ENCODE assay signal across 24 cellular contexts in genomic region chr18:63097198-63097597, GRCh38.
DNase-seq lines count a peak whose midpoint lies in the region; ATAC-seq and TF ChIP-seq lines count a peak whose summit lies in the region.
"Had no signal": no experiment of that assay in that cellular context is flagged by ENCODE, and none has a peak within 500 bp of the region (broad histone marks: within the 10 kb centered on the region; RNA-seq: fewer than 3 reads in every experiment).

No MANE protein-coding gene starts in this region.

- peaks cover 57 to 60% of the 10 kb centered on the region in 2 donors for H3K4me1 Mint-ChIP-seq in natural killer cell

- no peaks in the 10 kb centered on the region for H3K27me3 ChIP-seq in A673 (replicated peaks; ENCODE audit: insufficient read depth, low read depth, low read length, poor library complexity)
- H3K27me3 ChIP-seq in BLaER1 treated with 17β-estradiol and CSF1 and Interleukin-3, amounts not matched to agents 10 nM and 100 nM = peaks cover 0 to 19% (median 0%) of the 10 kb centered on the region in 11 experiments; a peak in 4 of 22 replicates
- no peaks in the 10 kb centered on the region for H3K27me3 ChIP-seq in Loucy (ENCODE audit: insufficient read depth, low read length, poor library complexity, severe bottlenecking)
- H3K27me3 ChIP-seq: breast epithelium, ovary, SJCRH30, vagina had no signal

- H3K9me3 ChIP-seq in A673 (ENCODE audit: low read depth, low read length, poor library complexity, severe bottlenecking) = no peaks in the 10 kb centered on the region
- H3K9me3 ChIP-seq in BLaER1 treated with 17β-estradiol and CSF1 and Interleukin-3, amounts not matched to agents 10 nM and 100 nM (replicated peaks in 1 of 11) = peaks cover 0 to 40% (median 29%) of the 10 kb centered on the region in 11 experiments; a peak in 18 of 22 replicates
- H3K9me3 ChIP-seq in Loucy (ENCODE audit: insufficient read depth, low read depth, low read length) = no peaks in the 10 kb centered on the region
- H3K9me3 ChIP-seq: breast epithelium, ovary, SJCRH30, vagina had no signal

- DNase-seq in A673 (ENCODE audit: low spot score) (peak; percentile 49), natural killer cell (no peak), NCI-H1092 treated with DMSO at 0.1 percent for 48 hours (lab: John Stamatoyannopoulos, UW) (no peak), HuH-7.5 (ENCODE audit: low spot score) (no peak)
- DNase-seq: activated B cell treated with CpG ODN at 0.5 μM for 24 hours; activated CD4-positive, alpha-beta memory T cell treated with anti-CD3 and anti-CD28 coated beads, Interleukin-2, amount 10 ng/mL, durations not matched to agents 7 days and 5 days; activated T-cell treated with anti-CD3 and anti-CD28 coated beads, Interleukin-2, amount 50 U/mL, for 24 hours; amniotic stem cell; Calu3; effector memory CD4-positive, alpha-beta T cell; EL; Kasumi-1; NCI-H1092; NCI-H2029 treated with DMSO at 0.1 percent for 48 hours; NCI-H510A; NK-92 treated with Interleukin-12 subunit alpha and Interleukin-12 subunit beta, amount 100 ng/mL, for 24 hours; ovary; SJCRH30; T-helper 9 cell had no signal

- peak overlapping the region in 5 of 11 experiments; percentile 69 to 85 (median 81); a peak in 7 of 22 replicates for H3K9ac ChIP-seq in BLaER1 treated with 17β-estradiol and CSF1 and Interleukin-3, amounts not matched to agents 10 nM and 100 nM
- peak overlapping the region; percentile 87 for H3K9ac ChIP-seq in Loucy (ENCODE audit: low read depth, low read length, poor library complexity, severe bottlenecking)

- H3K9me3 Mint-ChIP-seq in natural killer cell = no peaks in the 10 kb centered on the region
- H3K9me3 Mint-ChIP-seq: activated B cell treated with CpG ODN at 0.5 μM for 24 hours; activated T-cell treated with anti-CD3 and anti-CD28 coated beads, Interleukin-2, amount 50 U/mL, for 24 hours had no signal

- H3K36me3 ChIP-seq in A673 (ENCODE audit: insufficient read depth, low read length, poor library complexity, severe bottlenecking) (no peaks in the 10 kb centered on the region), Loucy (ENCODE audit: insufficient read depth, low read length) (no peaks in the 10 kb centered on the region)
- no peaks in the 10 kb centered on the region; a peak in 1 of 22 replicates for H3K36me3 ChIP-seq in BLaER1 treated with 17β-estradiol and CSF1 and Interleukin-3, amounts not matched to agents 10 nM and 100 nM
- H3K36me3 ChIP-seq: breast epithelium, ovary, SJCRH30, vagina had no signal

- H2AFZ ChIP-seq in Loucy (ENCODE audit: low read length) = no peak overlapping the region

- peak overlapping the region in 9 of 11 experiments; percentile 88 to 98 (median 93); a peak in 18 of 22 replicates for H3K4me2 ChIP-seq in BLaER1 treated with 17β-estradiol and CSF1 and Interleukin-3, amounts not matched to agents 10 nM and 100 nM
- H3K4me2 ChIP-seq in Loucy (ENCODE audit: low read depth, low read length, poor library complexity, severe bottlenecking) = peak overlapping the region; percentile 80

- intact Hi-C loops in A673 (cut with micrococcal nuclease; ENCODE audit: unreplicated experiment) = no loop called here
- intact Hi-C loops in natural killer cell (cut with micrococcal nuclease) = no loop called here

- ATAC-seq in natural killer cell (no peak), GM21737 (IDR thresholded peaks at IDR 0.05; ENCODE audit: unreplicated experiment) (no peak)

- no peaks in the 10 kb centered on the region for H3K79me2 ChIP-seq in Loucy (ENCODE audit: insufficient read depth, low read length)

- BruUV-seq in A673 (replicated peaks; lab: Mats Ljungman, UMichigan) = no TSS peak

- CTCF ChIA-PET in A673 (lab: Charles Lee) = no interaction called here

- H3K27me3 Mint-ChIP-seq in natural killer cell (ENCODE audit: low read depth in 2 of 2) = peaks cover 6 to 13% of the 10 kb centered on the region in 2 donors
- H3K27me3 Mint-ChIP-seq: activated T-cell treated with anti-CD3 and anti-CD28 coated beads, Interleukin-2, amount 50 U/mL, for 24 hours had no signal

- TF ChIP-seq CTCF in A673 (conservative IDR thresholded peaks at IDR 0.05; ENCODE audit: low read depth, low read length) (no peak), Loucy (conservative IDR thresholded peaks at IDR 0.05; ENCODE audit: low read length) (no peak), natural killer cell (IDR thresholded peaks at IDR 0.05) (no peak)

- peak overlapping the region; percentile 82 for H3K4me3 Mint-ChIP-seq in natural killer cell
- H3K4me3 Mint-ChIP-seq: activated B cell treated with CpG ODN at 0.5 μM for 24 hours; activated CD4-positive, alpha-beta memory T cell treated with anti-CD3 and anti-CD28 coated beads, Interleukin-2, amount 10 ng/mL, durations not matched to agents 7 days and 5 days; activated T-cell treated with anti-CD3 and anti-CD28 coated beads, Interleukin-2, amount 50 U/mL, for 24 hours had no signal

- H3K27ac Mint-ChIP-seq in natural killer cell = peak overlapping the region; percentile 74 to 89
- H3K27ac Mint-ChIP-seq: activated B cell treated with CpG ODN at 0.5 μM for 24 hours; activated CD4-positive, alpha-beta memory T cell treated with anti-CD3 and anti-CD28 coated beads, Interleukin-2, amount 10 ng/mL, durations not matched to agents 7 days and 5 days; activated T-cell treated with anti-CD3 and anti-CD28 coated beads, Interleukin-2, amount 50 U/mL, for 24 hours had no signal

- H3K27ac ChIP-seq in A673 (ENCODE audit: low read depth, low read length, poor library complexity, severe bottlenecking) = no peak overlapping the region
- H3K27ac ChIP-seq in BLaER1 treated with 17β-estradiol and CSF1 and Interleukin-3, amounts not matched to agents 10 nM and 100 nM = peak overlapping the region in 8 of 11 experiments; percentile 81 to 97 (median 90); a peak in 17 of 22 replicates
- H3K27ac ChIP-seq: breast epithelium, ovary, SJCRH30, vagina had no signal

- H4K20me1 ChIP-seq in BLaER1 treated with 17β-estradiol and CSF1 and Interleukin-3, amounts not matched to agents 10 nM and 100 nM = no peaks in the 10 kb centered on the region
- H4K20me1 ChIP-seq in Loucy (ENCODE audit: insufficient read depth, low read length, poor library complexity, severe bottlenecking) = no peaks in the 10 kb centered on the region

- peaks cover 30% of the 10 kb centered on the region for H3F3A ChIP-seq in Loucy (ENCODE audit: low read depth)

- no peaks in the 10 kb centered on the region for H3K36me3 Mint-ChIP-seq in natural killer cell

- no peak overlapping the region for H3K4me3 ChIP-seq in A673 (ENCODE audit: low read depth, low read length, poor library complexity, severe bottlenecking)
- H3K4me3 ChIP-seq in BLaER1 treated with 17β-estradiol and CSF1 and Interleukin-3, amounts not matched to agents 10 nM and 100 nM = peak overlapping the region in 1 of 10 experiments; percentile 8; a peak in 1 of 20 replicates
- H3K4me3 ChIP-seq in Loucy (ENCODE audit: low read length, poor library complexity, severe bottlenecking) = no peak overlapping the region
- H3K4me3 ChIP-seq: breast epithelium, ovary, SJCRH30, vagina had no signal

- H3K9me2 ChIP-seq in Loucy (replicated peaks; ENCODE audit: low read depth, low read length) = no peaks in the 10 kb centered on the region

- POLR2A ChIA-PET in A673 (lab: Charles Lee; ENCODE audit: low non-redundant PET) = no interaction called here

- H3K4me1 ChIP-seq in A673 (ENCODE audit: insufficient read depth, low read length, poor library complexity, severe bottlenecking) (peaks cover 14% of the 10 kb centered on the region), Loucy (ENCODE audit: insufficient read depth, low read length, poor library complexity, severe bottlenecking) (peaks cover 82% of the 10 kb centered on the region)
- peaks cover 42 to 69% (median 65%) of the 10 kb centered on the region in 10 experiments for H3K4me1 ChIP-seq in BLaER1 treated with 17β-estradiol and CSF1 and Interleukin-3, amounts not matched to agents 10 nM and 100 nM
- H3K4me1 ChIP-seq: breast epithelium, SJCRH30, vagina had no signal
